ENCODE assay signal across 23 cellular contexts in genomic region chr15:77376770-77377169, GRCh38.
"Had no signal": no experiment of that assay in that cellular context is flagged by ENCODE, and none has a peak within 500 bp of the region (broad histone marks: within the 10 kb centered on the region; RNA-seq: fewer than 3 reads in every experiment).

No MANE protein-coding gene starts in this region.

- H3K36me3 ChIP-seq: colonic mucosa, left lung, lower lobe of right lung, spleen, suprapubic skin, tibial artery, upper lobe of right lung had no signal

- H3K9me3 Mint-ChIP-seq: activated naive CD4-positive, alpha-beta T cell treated with anti-CD3 and anti-CD28 coated beads, Interleukin-2, amount 50 U/mL, for 72 hours; activated T-cell treated with anti-CD3 and anti-CD28 coated beads, Interleukin-2, amount 50 U/mL, for 72 hours; natural killer cell treated with Interleukin-12 subunit alpha and Interleukin-12 subunit beta and Interleukin-15 and Interleukin-18, amount 100 ng/mL, for 72 hours had no signal

- H3K4me3 Mint-ChIP-seq: activated T-cell treated with anti-CD3 and anti-CD28 coated beads, Interleukin-2, amount 50 U/mL, for 72 hours; natural killer cell treated with Interleukin-12 subunit alpha and Interleukin-12 subunit beta and Interleukin-15 and Interleukin-18, amount 100 ng/mL, for 72 hours had no signal

- H3K27me3 ChIP-seq: colonic mucosa, dorsolateral prefrontal cortex, left lung, spleen, suprapubic skin, tibial artery, upper lobe of right lung had no signal

- H3K4me1 ChIP-seq: colonic mucosa, left lung, suprapubic skin, upper lobe of right lung had no signal

- H3K27ac Mint-ChIP-seq: activated naive CD4-positive, alpha-beta T cell treated with anti-CD3 and anti-CD28 coated beads, Interleukin-2, amount 50 U/mL, for 72 hours; activated T-cell treated with anti-CD3 and anti-CD28 coated beads, Interleukin-2, amount 50 U/mL, for 72 hours; natural killer cell treated with Interleukin-12 subunit alpha and Interleukin-12 subunit beta and Interleukin-15 and Interleukin-18, amount 100 ng/mL, for 72 hours had no signal

- H3K36me3 Mint-ChIP-seq: activated naive CD4-positive, alpha-beta T cell treated with anti-CD3 and anti-CD28 coated beads, Interleukin-2, amount 50 U/mL, for 72 hours; natural killer cell treated with Interleukin-12 subunit alpha and Interleukin-12 subunit beta and Interleukin-15 and Interleukin-18, amount 100 ng/mL, for 72 hours had no signal

- H3K9me3 ChIP-seq: colonic mucosa, left lung, lower lobe of right lung, spleen, suprapubic skin, tibial artery, upper lobe of right lung had no signal

- H3K27ac ChIP-seq: colonic mucosa, dorsolateral prefrontal cortex, left lung, lower lobe of right lung, spleen, suprapubic skin, tibial artery, upper lobe of right lung, VCaP had no signal

- H3K27me3 Mint-ChIP-seq: natural killer cell treated with Interleukin-12 subunit alpha and Interleukin-12 subunit beta and Interleukin-15 and Interleukin-18, amount 100 ng/mL, for 72 hours had no signal

- H3K4me3 ChIP-seq: colonic mucosa, dorsolateral prefrontal cortex, left lung, lower lobe of right lung, spleen, suprapubic skin, tibial artery, upper lobe of right lung had no signal

- ATAC-seq: activated naive CD4-positive, alpha-beta T cell treated with anti-CD3 and anti-CD28 coated beads, Interleukin-2, amount 50 U/mL, for 72 hours; activated T-cell treated with anti-CD3 and anti-CD28 coated beads, Interleukin-2, amount 50 U/mL, for 72 hours; left lung; lower lobe of right lung; natural killer cell treated with Interleukin-12 subunit alpha and Interleukin-12 subunit beta and Interleukin-15 and Interleukin-18, amount 100 ng/mL, for 72 hours; right cardiac atrium; upper lobe of right lung had no signal

- DNase-seq: activated CD4-positive, alpha-beta T cell treated with anti-CD3 and anti-CD28 coated beads for 4 hours; activated CD4-positive, alpha-beta T cell treated with anti-CD3 and anti-CD28 coated beads, Interleukin-2, amount 50 U/mL, for 4 hours; activated naive CD4-positive, alpha-beta T cell; activated T-cell treated with anti-CD3 and anti-CD28 coated beads for 4 hours; activated T-cell treated with anti-CD3 and anti-CD28 coated beads, Interleukin-2, amount 50 U/mL, for 72 hours; anterior cingulate cortex; colonic mucosa; dorsolateral prefrontal cortex; effector memory CD4-positive, alpha-beta T cell; kidney glomerular epithelial cell; left lung; lower lobe of right lung; mesenchymal stem cell; posterior cingulate gyrus; right cardiac atrium; spleen; stimulated activated naive CD4-positive, alpha-beta T cell; tibial artery; upper lobe of right lung had no signal
